26 cellular contexts compared by ENCODE assay signal in genomic region chr22:22169923-22170322, GRCh38.
DNase-seq lines count a peak whose midpoint lies in the region; ATAC-seq and TF ChIP-seq lines count a peak whose summit lies in the region.
"Had no signal": no experiment of that assay in that cellular context is flagged by ENCODE, and none has a peak within 500 bp of the region (broad histone marks: within the 10 kb centered on the region; RNA-seq: fewer than 3 reads in every experiment).

No MANE protein-coding gene starts in this region.

- no peak for DNase-seq in CD4-positive, alpha-beta memory T cell
- DNase-seq in immature natural killer cell (no peak), CD14-positive monocyte (ENCODE audit: low spot score) (no peak)
- DNase-seq: activated naive CD4-positive, alpha-beta T cell treated with Interleukin-2 at 50 U/mL for 16 hours; activated T-cell treated with anti-CD3 and anti-CD28 coated beads, Interleukin-2, amount 50 U/mL, for 1 hour; C1 segment of cervical spinal cord; caudate nucleus; cortex of kidney; effector memory CD8-positive, alpha-beta T cell; erythroblast; glutamatergic neuron; KBM-7; NCI-H1417 treated with DMSO at 0.1 percent for 48 hours; NCI-H2081; NCI-H2227 treated with DMSO at 0.1 percent for 48 hours; NCI-H526 treated with DMSO at 0.1 percent for 48 hours; right cardiac atrium; RPMI8226; substantia nigra had no signal

- H4K20me1 ChIP-seq in OCI-LY3 (ENCODE audit: insufficient read depth, low read length), result no peaks in the 10 kb centered on the region

- H3K9ac ChIP-seq in OCI-LY3 (ENCODE audit: low read length), result no peak overlapping the region

- no peak overlapping the region for H3K27ac ChIP-seq in ACC112 (ENCODE audit: low read depth, low read length)
- H3K27ac ChIP-seq in CD4-positive, alpha-beta memory T cell (ENCODE audit: low read depth, low read length), result no peak overlapping the region
- H3K27ac ChIP-seq in OCI-LY3 (ENCODE audit: low read length), result no peak overlapping the region

- H3K4me2 ChIP-seq in OCI-LY3 (ENCODE audit: low read length), result peak overlapping the region; percentile 62

- H3K4me3 ChIP-seq in ACC112 (ENCODE audit: low read depth, low read length) (peak overlapping the region; percentile 29; the same call in 1 of the 2 replicates), OCI-LY3 (ENCODE audit: low read length) (peak overlapping the region; percentile 44)
- H3K4me3 ChIP-seq in CD4-positive, alpha-beta memory T cell (ENCODE audit: low read length in 2 of 2), result no peak overlapping the region
- H3K4me3 ChIP-seq: HAP-1 had no signal

- H3K27ac Mint-ChIP-seq in CD4-positive, alpha-beta memory T cell, result no peak overlapping the region
- H3K27ac Mint-ChIP-seq in immature natural killer cell (no peak overlapping the region), CD14-positive monocyte (no peak overlapping the region)
- H3K27ac Mint-ChIP-seq: type B pancreatic cell had no signal

- H3K9me3 Mint-ChIP-seq in CD4-positive, alpha-beta memory T cell, result peaks cover 0 to 6% (median 0%) of the 10 kb centered on the region in 8 donors
- H3K9me3 Mint-ChIP-seq in immature natural killer cell, result peaks cover 0 to 1% (median 0%) of the 10 kb centered on the region in 6 donors
- H3K9me3 Mint-ChIP-seq in CD14-positive monocyte, result no peaks in the 10 kb centered on the region
- H3K9me3 Mint-ChIP-seq: effector memory CD8-positive, alpha-beta T cell; neural crest cell; type B pancreatic cell had no signal

- H3K27me3 Mint-ChIP-seq in CD4-positive, alpha-beta memory T cell, result peaks cover 1 to 2% of the 10 kb centered on the region in 2 donors
- H3K27me3 Mint-ChIP-seq in immature natural killer cell (ENCODE audit: low read depth in 3 of 3), result peaks cover 0 to 5% (median 0%) of the 10 kb centered on the region in 3 donors
- H3K27me3 Mint-ChIP-seq in CD14-positive monocyte (ENCODE audit: low read depth in 3 of 3), result peaks cover 5 to 7% (median 6%) of the 10 kb centered on the region in 3 donors

- H3K36me3 ChIP-seq in ACC112 (ENCODE audit: insufficient read depth, low read length) (no peaks in the 10 kb centered on the region), OCI-LY3 (replicated peaks; ENCODE audit: low read depth, low read length) (no peaks in the 10 kb centered on the region)
- no peaks in the 10 kb centered on the region for H3K36me3 ChIP-seq in CD4-positive, alpha-beta memory T cell (ENCODE audit: insufficient read depth, low read length)
- H3K36me3 ChIP-seq: HAP-1 had no signal

- H3K4me1 Mint-ChIP-seq in CD4-positive, alpha-beta memory T cell, result peaks cover 13 to 24% (median 14%) of the 10 kb centered on the region in 4 donors
- H3K4me1 Mint-ChIP-seq in immature natural killer cell (peaks cover 18 to 36% of the 10 kb centered on the region in 2 donors), CD14-positive monocyte (peaks cover 16% of the 10 kb centered on the region)
- H3K4me1 Mint-ChIP-seq: neural crest cell had no signal

- TF ChIP-seq CTCF in OCI-LY3 (IDR thresholded peaks at IDR 0.05; ENCODE audit: low read depth, low read length) (no peak), CD14-positive monocyte (IDR thresholded peaks at IDR 0.05) (no peak)

- H3K27me3 ChIP-seq in ACC112 (ENCODE audit: insufficient read depth, low read length), result peaks cover 23% of the 10 kb centered on the region
- H3K27me3 ChIP-seq in CD4-positive, alpha-beta memory T cell (ENCODE audit: insufficient read depth, low read length), result no peaks in the 10 kb centered on the region
- peaks cover 6% of the 10 kb centered on the region for H3K27me3 ChIP-seq in OCI-LY3 (ENCODE audit: low read depth, low read length)

- H3K36me3 Mint-ChIP-seq in CD4-positive, alpha-beta memory T cell, result no peaks in the 10 kb centered on the region
- no peaks in the 10 kb centered on the region for H3K36me3 Mint-ChIP-seq in immature natural killer cell
- no peaks in the 10 kb centered on the region for H3K36me3 Mint-ChIP-seq in CD14-positive monocyte
- H3K36me3 Mint-ChIP-seq: type B pancreatic cell had no signal

- intact Hi-C loops in CD4-positive, alpha-beta memory T cell (cut with micrococcal nuclease), result no loop called here
- intact Hi-C loops in CD14-positive monocyte (cut with micrococcal nuclease), result no loop called here

- ATAC-seq in GM18861 (IDR thresholded peaks at IDR 0.05; ENCODE audit: unreplicated experiment) (no peak), GM18517 (IDR thresholded peaks at IDR 0.05; ENCODE audit: unreplicated experiment) (no peak)
- ATAC-seq: effector memory CD8-positive, alpha-beta T cell; right cardiac atrium had no signal

- H3K9me3 ChIP-seq in CD4-positive, alpha-beta memory T cell (ENCODE audit: control insufficient read depth in 1 of 2, low read length in 2 of 2), result no peaks in the 10 kb centered on the region
- peaks cover 3% of the 10 kb centered on the region; the same call in 1 of the 2 replicates for H3K9me3 ChIP-seq in OCI-LY3 (ENCODE audit: insufficient read depth, low read length)
- H3K9me3 ChIP-seq: HAP-1 had no signal

- H3K4me3 Mint-ChIP-seq in CD4-positive, alpha-beta memory T cell, result peak overlapping the region in 5 of 8 donors; percentile 7 to 68 (median 32)
- H3K4me3 Mint-ChIP-seq in immature natural killer cell, result peak overlapping the region; percentile 17 to 27 (median 23)
- no peak overlapping the region for H3K4me3 Mint-ChIP-seq in CD14-positive monocyte
- H3K4me3 Mint-ChIP-seq: effector memory CD8-positive, alpha-beta T cell; neural crest cell; type B pancreatic cell had no signal

- H3K4me1 ChIP-seq in ACC112 (ENCODE audit: control insufficient read depth, insufficient read depth, low read length, unreplicated experiment) (no peaks in the 10 kb centered on the region), OCI-LY3 (ENCODE audit: low read length) (peaks cover 38% of the 10 kb centered on the region)
- peaks cover 11% of the 10 kb centered on the region for H3K4me1 ChIP-seq in CD4-positive, alpha-beta memory T cell (ENCODE audit: insufficient read depth, low read length)
- H3K4me1 ChIP-seq: HAP-1 had no signal

- H2AFZ ChIP-seq in ACC112 (ENCODE audit: low read length, unreplicated experiment), result no peak overlapping the region
- peak overlapping the region; percentile 48; the same call in 1 of the 2 replicates for H2AFZ ChIP-seq in OCI-LY3 (ENCODE audit: low read depth, low read length)

- POLR2A ChIA-PET in CD4-positive, alpha-beta memory T cell (lab: Charles Lee; ENCODE audit: partially characterized antibody), result no interaction called here

- CTCF ChIA-PET in CD4-positive, alpha-beta memory T cell (lab: Charles Lee; ENCODE audit: partially characterized antibody), result no interaction called here

- H3K79me2 ChIP-seq in ACC112 (ENCODE audit: control insufficient read depth, insufficient read depth, low read length, unreplicated experiment) (no peaks in the 10 kb centered on the region), OCI-LY3 (ENCODE audit: low read length) (no peaks in the 10 kb centered on the region)

Comparison
In these comparisons a context has a peak if more than half of its experiments do, and no peak if none do; other contexts are left out.
1. H3K4me3 ChIP-seq: peak in ACC112 (single experiment) and OCI-LY3 (single experiment); none in CD4-positive, alpha-beta memory T cell (0 of 2).
2. H3K4me3 Mint-ChIP-seq: peak in CD4-positive, alpha-beta memory T cell (5 of 8) and immature natural killer cell (5 of 5); none in CD14-positive monocyte (0 of 2).